In genomic region chr7:135731131-135731530, GRCh38 we compare ENCODE assay signal across 23 cellular contexts. TPM values are rescaled to one million over a fixed set of nuclear protein-coding genes. Genes with fewer than 3 reads are reported as not detected.
"Had no signal": no experiment of that assay in that cellular context is flagged by ENCODE, and none has a peak within 500 bp of the region (broad histone marks: within the 10 kb centered on the region; RNA-seq: fewer than 3 reads in every experiment).

No MANE protein-coding gene starts in this region.

- DNase-seq: Karpas-422, KG1, MG63, NCI-H1092, NCI-H1105 treated with DMSO at 0.1 percent for 48 hours, NCI-H1417 treated with DMSO at 0.1 percent for 48 hours, NCI-H146, NCI-H1694 treated with DMSO at 0.1 percent for 48 hours, NCI-H1930, NCI-H2081, NCI-H2107, NCI-H2227 treated with DMSO at 0.1 percent for 48 hours, NCI-H524, NCI-H526 treated with DMSO at 0.1 percent for 48 hours, NCI-H774, Right ventricle myocardium superior, RPMI8226, SIG-M5 had no signal

- H3K4me3 ChIP-seq: MG63, SJSA1 had no signal

- H3K27ac ChIP-seq: HL-60, SJSA1 had no signal

- H3K36me3 ChIP-seq: SJSA1 had no signal

- H3K9me3 ChIP-seq: MG63, SJSA1 had no signal

- H3K27me3 ChIP-seq: MG63, SJSA1 had no signal

- FAIRE-seq: HTR-8/SVneo, RCC 7860 had no signal

- H3K4me1 ChIP-seq: SJSA1 had no signal

RNA-seq across cellular contexts. Expression of gene SLC13A4, which starts 3.1 kb away (rescaled TPM):
- total RNA-seq: NCI-H460, Right ventricle myocardium superior, SJSA1 had no signal

RNA-seq across cellular contexts. Expression of gene FAM180A, which starts 17.5 kb away (rescaled TPM):
- total RNA-seq: NCI-H460 had no signal
